In the genomic region with DNA sequence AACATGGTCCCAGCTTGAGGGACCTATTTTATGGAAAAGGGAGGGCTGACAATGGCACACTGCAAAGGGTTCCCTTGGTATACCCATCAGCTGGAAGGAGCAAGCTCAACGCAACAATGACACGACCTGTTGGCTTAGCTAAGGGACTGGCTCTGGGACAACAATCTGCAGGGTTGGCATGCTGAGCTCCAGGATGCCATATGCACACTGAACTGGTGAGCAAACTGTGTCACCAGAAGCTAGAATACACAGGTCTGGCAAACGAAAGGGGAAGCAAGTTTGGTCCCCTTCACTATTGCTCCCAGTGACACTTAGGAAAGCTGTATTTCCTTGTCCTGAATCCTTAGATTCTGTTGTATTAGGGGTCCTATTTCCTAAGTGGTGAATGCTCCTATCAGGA, we compare ENCODE assay signal across 21 cellular contexts. TPM values are rescaled to one million over a fixed set of nuclear protein-coding genes. Genes with fewer than 3 reads are reported as not detected.
A peak's percentile ranks its signal among the peaks of the same experiment; 100 is the strongest.
DNase-seq lines count a peak whose midpoint lies in the region; TF ChIP-seq lines count a peak whose summit lies in the region.
"Had no signal": no experiment of that assay in that cellular context is flagged by ENCODE, and none has a peak within 500 bp of the region (broad histone marks: within the 10 kb centered on the region; RNA-seq: fewer than 3 reads in every experiment).

No MANE protein-coding gene starts in this region.

- TF ChIP-seq CTCF in esophagus muscularis mucosa (IDR thresholded peaks at IDR 0.05) (no peak), GM20000 (IDR thresholded peaks at IDR 0.05; ENCODE audit: extremely low read depth, missing control alignments) (no peak), Caco-2 (IDR thresholded peaks at IDR 0.05; ENCODE audit: insufficient read depth in 1 of 2, low read depth in 1 of 2, low read length in 1 of 2, severe bottlenecking in 1 of 2, unreplicated experiment in 1 of 2) (no peak)

- no peak overlapping the region for H3K27ac Mint-ChIP-seq in Caco-2 (ENCODE audit: unreplicated experiment)
- H3K27ac Mint-ChIP-seq: B cell; CD4-positive, alpha-beta T cell; CD8-positive, alpha-beta T cell had no signal

- peaks cover 9% of the 10 kb centered on the region for H3K27me3 Mint-ChIP-seq in Caco-2 (ENCODE audit: insufficient read depth, unreplicated experiment)

- H3K27me3 ChIP-seq in esophagus muscularis mucosa (peaks cover 0 to 19% (median 3%) of the 10 kb centered on the region in 4 donors), Caco-2 (replicated peaks; ENCODE audit: control insufficient read depth, insufficient read depth, low read length) (no peaks in the 10 kb centered on the region)
- H3K27me3 ChIP-seq: BLaER1 treated with 17β-estradiol and CSF1 and Interleukin-3, amounts not matched to agents 10 nM and 100 nM had no signal

- DNase-seq in G401 (ENCODE audit: low spot score) (peak; percentile 98), cerebellar nuclear complex (lab: John Stamatoyannopoulos, UW) (peak; percentile 72 to 92), esophagus muscularis mucosa (ENCODE audit: extremely low spot score) (peak; percentile 60), GM20000 (ENCODE audit: low spot score) (no peak), Caco-2 (no peak)
- DNase-seq: AML-193; CD4-positive, alpha-beta T cell; CD8-positive, alpha-beta T cell; DMS 273 treated with DMSO at 0.1 percent for 48 hours; DMS153; DMS53; DMS79; DND-41; EL; GF-D8 had no signal

- H3K4me1 Mint-ChIP-seq in Caco-2 (ENCODE audit: low read depth, unreplicated experiment) = no peaks in the 10 kb centered on the region
- H3K4me1 Mint-ChIP-seq: B cell had no signal

- H3K27ac ChIP-seq in esophagus muscularis mucosa (replicated peaks in 1 of 4) = no peak overlapping the region
- H3K27ac ChIP-seq: 22Rv1; A549; BLaER1 treated with 17β-estradiol and CSF1 and Interleukin-3, amounts not matched to agents 10 nM and 100 nM; C4-2B had no signal

- in situ Hi-C loops in G401 (cut with HindIII; ENCODE audit: low sequenced_read_pairs) = no loop called here

- no peak for TF ChIP-seq POLR2A in esophagus muscularis mucosa (IDR thresholded peaks at IDR 0.05; ENCODE audit: low read depth)

- no peak overlapping the region for H3K4me3 Mint-ChIP-seq in Caco-2 (ENCODE audit: unreplicated experiment)
- H3K4me3 Mint-ChIP-seq: B cell; CD4-positive, alpha-beta T cell; CD8-positive, alpha-beta T cell had no signal

- H3K4me1 ChIP-seq in esophagus muscularis mucosa (no peaks in the 10 kb centered on the region), Caco-2 (no peaks in the 10 kb centered on the region)
- H3K4me1 ChIP-seq: A549 had no signal

- TF ChIP-seq EP300 in esophagus muscularis mucosa (IDR thresholded peaks at IDR 0.05) = no peak

- BruUV-seq in Caco-2 (replicated peaks; lab: Mats Ljungman, UMichigan) = no TSS peak

- WGBS in esophagus muscularis mucosa = 63% methylated on average over 3 of the region's 3 CpGs

- intact Hi-C loops in esophagus muscularis mucosa (cut with DNase I) (no loop called here), Caco-2 (cut with micrococcal nuclease; ENCODE audit: unreplicated experiment) (no loop called here)

- H3K36me3 ChIP-seq in esophagus muscularis mucosa (no peaks in the 10 kb centered on the region), Caco-2 (ENCODE audit: control insufficient read depth, insufficient read depth, low read length) (no peaks in the 10 kb centered on the region)
- H3K36me3 ChIP-seq: BLaER1 treated with 17β-estradiol and CSF1 and Interleukin-3, amounts not matched to agents 10 nM and 100 nM had no signal

- POLR2A ChIA-PET in Caco-2 (lab: Charles Lee) = no interaction called here

- no peaks in the 10 kb centered on the region for H3K36me3 Mint-ChIP-seq in Caco-2 (ENCODE audit: insufficient read depth, unreplicated experiment)
- H3K36me3 Mint-ChIP-seq: CD8-positive, alpha-beta T cell had no signal

- no peaks in the 10 kb centered on the region for H3K9me3 Mint-ChIP-seq in Caco-2 (ENCODE audit: unreplicated experiment)

- CTCF ChIA-PET in Caco-2 (lab: Charles Lee) = interaction anchor here (0.6 to 0.8 kb wide), 2 partner anchors 56 to 1072 kb away, joined by 3 read pairs; no protein-coding TSS in a partner anchor

- no peak overlapping the region for H3K4me3 ChIP-seq in esophagus muscularis mucosa
- no peak overlapping the region for H3K4me3 ChIP-seq in Caco-2 (ENCODE audit: low read depth, low read length)
- H3K4me3 ChIP-seq: A549; BLaER1 treated with 17β-estradiol and CSF1 and Interleukin-3, amounts not matched to agents 10 nM and 100 nM had no signal

- H3K9me3 ChIP-seq in esophagus muscularis mucosa (peaks cover 0 to 18% (median 16%) of the 10 kb centered on the region in 4 donors), Caco-2 (no peaks in the 10 kb centered on the region)

RNA-seq across cellular contexts. Expression of a gene that starts 38.0 kb away (rescaled TPM):
- 0.12 and 1.6 TPM in 2 replicates for total RNA-seq in G401 (2014; rRNA removed; shearing (Covaris generic))
- under 1 TPM in 2 of 4 donors, not detected in 2; 0.17 to 0.23 TPM for total RNA-seq in esophagus muscularis mucosa
- total RNA-seq in Caco-2 (2022) = 0.23 and 0.57 TPM in 2 replicates
- total RNA-seq: CD4-positive, alpha-beta T cell; CD8-positive, alpha-beta T cell; Daoy had no signal

Comparison
In these comparisons a context has a peak if more than half of its experiments do, and no peak if none do; other contexts are left out.
1. DNase-seq: peak in G401 (single experiment), cerebellar nuclear complex (2 of 2) and esophagus muscularis mucosa (single experiment); none in GM20000 (single experiment) and Caco-2 (0 of 2).